ENCODE assay signal across 21 cellular contexts in genomic region chr1:192067360-192067759, GRCh38.
"Had no signal": no experiment of that assay in that cellular context is flagged by ENCODE, and none has a peak within 500 bp of the region (broad histone marks: within the 10 kb centered on the region; RNA-seq: fewer than 3 reads in every experiment).

No MANE protein-coding gene starts in this region.

- H3K27me3 Mint-ChIP-seq: activated CD4-positive, alpha-beta T cell treated with anti-CD3 and anti-CD28 coated beads for 36 hours; activated naive CD8-positive, alpha-beta T cell; brain; central memory CD8-positive, alpha-beta T cell; naive B cell; progenitor cell of endocrine pancreas had no signal

- H3K36me3 ChIP-seq: esophagus muscularis mucosa had no signal

- H3K4me1 Mint-ChIP-seq: activated CD4-positive, alpha-beta T cell treated with anti-CD3 and anti-CD28 coated beads for 36 hours; brain; central memory CD8-positive, alpha-beta T cell; naive B cell had no signal

- H3K27me3 ChIP-seq: esophagus muscularis mucosa had no signal

- H3K27ac ChIP-seq: esophagus muscularis mucosa had no signal

- H3K9me3 ChIP-seq: esophagus muscularis mucosa, mucosa of descending colon had no signal

- H3K4me3 Mint-ChIP-seq: activated CD4-positive, alpha-beta T cell treated with anti-CD3 and anti-CD28 coated beads for 36 hours; activated naive CD8-positive, alpha-beta T cell; activated T-helper 1 cell treated with anti-CD3 and anti-CD28 coated beads, Interleukin-12 subunit alpha, Interleukin-12 subunit beta, Interleukin-2, Interleukin-4 antibody, amounts not matched to agents 30 ng/mL and 10 ng/mL and 1 ng/mL, durations not matched to agents 14 hours and 24 hours and 36 hours; brain; central memory CD8-positive, alpha-beta T cell; naive B cell; neural crest cell had no signal

- H3K27ac Mint-ChIP-seq: activated CD4-positive, alpha-beta T cell treated with anti-CD3 and anti-CD28 coated beads for 36 hours; activated naive CD8-positive, alpha-beta T cell; activated T-helper 1 cell treated with anti-CD3 and anti-CD28 coated beads, Interleukin-12 subunit alpha, Interleukin-12 subunit beta, Interleukin-2, Interleukin-4 antibody, amounts not matched to agents 30 ng/mL and 10 ng/mL and 1 ng/mL, durations not matched to agents 14 hours and 24 hours and 36 hours; brain; naive B cell; progenitor cell of endocrine pancreas had no signal

- DNase-seq: activated CD4-positive, alpha-beta T cell treated with anti-CD3 and anti-CD28 coated beads for 36 hours; activated CD4-positive, alpha-beta T cell treated with anti-CD3 and anti-CD28 coated beads, Interleukin-2, amount 50 U/mL, for 48 hours; activated T-cell treated with anti-CD3 and anti-CD28 coated beads for 4 hours; anterior cingulate cortex; cortex of kidney; kidney; left ventricle myocardium superior; mucosa of descending colon; naive B cell; stimulated activated CD4-positive, alpha-beta T cell treated with anti-CD3 and anti-CD28 coated beads, Interleukin-12 subunit alpha, Interleukin-12 subunit beta, amount 100 ng/mL, for 4 hours; stimulated activated CD4-positive, alpha-beta T cell treated with anti-CD3 and anti-CD28 coated beads, Interleukin-1b, Interleukin-23, amount 100 ng/mL, for 48 hours; stimulated activated CD8-positive, alpha-beta memory T cell treated with anti-CD3 and anti-CD28 coated beads, Interleukin-4, amount 100 ng/mL, for 48 hours; stimulated activated naive CD4-positive, alpha-beta T cell; T-helper 2 cell had no signal

- ATAC-seq: activated CD4-positive, alpha-beta T cell treated with anti-CD3 and anti-CD28 coated beads for 36 hours; left ventricle myocardium superior; mucosa of descending colon had no signal

- H3K36me3 Mint-ChIP-seq: activated naive CD8-positive, alpha-beta T cell; brain; naive B cell had no signal

- H3K4me3 ChIP-seq: esophagus muscularis mucosa, mucosa of descending colon had no signal

- H3K4me1 ChIP-seq: esophagus muscularis mucosa had no signal

- H3K9me3 Mint-ChIP-seq: activated T-helper 1 cell treated with anti-CD3 and anti-CD28 coated beads, Interleukin-12 subunit alpha, Interleukin-12 subunit beta, Interleukin-2, Interleukin-4 antibody, amounts not matched to agents 30 ng/mL and 10 ng/mL and 1 ng/mL, durations not matched to agents 14 hours and 24 hours and 36 hours; brain; naive B cell; neural crest cell had no signal
